ENCODE assay signal across 14 cellular contexts in the genomic region with DNA sequence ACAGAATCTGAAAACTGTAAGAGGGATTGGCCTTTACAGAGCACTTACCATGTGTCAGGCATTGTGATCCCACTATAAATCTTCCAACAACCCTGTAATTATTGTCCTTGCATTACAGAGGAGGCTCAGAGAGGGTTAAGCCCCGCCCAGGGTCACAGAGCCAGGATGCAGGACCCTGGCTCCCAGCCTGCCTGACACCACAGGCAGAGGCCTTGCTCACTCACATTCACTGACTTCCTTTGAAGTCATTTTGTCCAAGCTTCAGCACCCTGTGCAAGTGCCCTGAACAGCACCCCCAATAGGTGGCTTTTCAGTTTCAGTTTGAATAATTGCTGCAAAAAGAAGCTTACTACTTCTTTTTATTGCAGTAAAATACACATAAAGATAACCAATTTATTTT.
A peak's percentile ranks its signal among the peaks of the same experiment; 100 is the strongest.
DNase-seq lines count a peak whose midpoint lies in the region; ATAC-seq and TF ChIP-seq lines count a peak whose summit lies in the region.
"Had no signal": no experiment of that assay in that cellular context is flagged by ENCODE, and none has a peak within 500 bp of the region (broad histone marks: within the 10 kb centered on the region; RNA-seq: fewer than 3 reads in every experiment).

No MANE protein-coding gene starts in this region.

- DNase-seq in NAMALWA (ENCODE audit: low spot score) (peak; percentile 28), brain microvascular endothelial cell (no peak), neural crest cell (ENCODE audit: low read depth, low spot score) (no peak), KBM-7 (no peak)
- DNase-seq in NK-92 treated with Interleukin-12 subunit alpha and Interleukin-12 subunit beta, amount 100 ng/mL, for 24 hours (lab: John Stamatoyannopoulos, UW): no peak
- DNase-seq in activated effector memory CD4-positive, alpha-beta T cell treated with anti-CD3 and anti-CD28 coated beads, Interleukin-2, amount 50 U/mL, for 16 hours: no peak
- DNase-seq: activated naive CD8-positive, alpha-beta T cell treated with anti-CD3 and anti-CD28 coated beads for 36 hours; glutamatergic neuron; ovary had no signal

- no peaks in the 10 kb centered on the region for H3K27me3 Mint-ChIP-seq in neural crest cell (ENCODE audit: low read depth)

- H3K27ac ChIP-seq in brain microvascular endothelial cell: no peak overlapping the region
- H3K27ac ChIP-seq: C4-2B, ovary, RWPE1 had no signal

- no peak overlapping the region for H3K4me3 Mint-ChIP-seq in neural crest cell
- H3K4me3 Mint-ChIP-seq: activated naive CD8-positive, alpha-beta T cell treated with anti-CD3 and anti-CD28 coated beads for 36 hours; stimulated activated memory B cell treated with anti-CD40 and anti-IgM and Interleukin-4, amounts not matched to agents 10 μg/mL and 1 μg/mL and 100 μg/mL, for 72 hours had no signal

- peaks cover 55% of the 10 kb centered on the region for H3K4me1 Mint-ChIP-seq in neural crest cell
- H3K4me1 Mint-ChIP-seq: activated naive CD8-positive, alpha-beta T cell treated with anti-CD3 and anti-CD28 coated beads for 36 hours; stimulated activated memory B cell treated with anti-CD40 and anti-IgM and Interleukin-4, amounts not matched to agents 10 μg/mL and 1 μg/mL and 100 μg/mL, for 72 hours had no signal

- H3K4me3 ChIP-seq in brain microvascular endothelial cell (ENCODE audit: low read depth, low read length): no peak overlapping the region
- H3K4me3 ChIP-seq: ovary had no signal

- in situ Hi-C loops in brain microvascular endothelial cell (cut with HindIII; ENCODE audit: low pct_ligation_motif_present, low sequenced_read_pairs) (no loop called here), KBM-7 (cut with MboI; ENCODE audit: low pct_unique_long_range_greater_than_20kb, low sequenced_read_pairs) (no loop called here)

- peaks cover 8% of the 10 kb centered on the region for H3K9me3 Mint-ChIP-seq in neural crest cell

- peaks cover 12% of the 10 kb centered on the region for H3K36me3 Mint-ChIP-seq in neural crest cell (ENCODE audit: low read depth)
- H3K36me3 Mint-ChIP-seq: activated naive CD8-positive, alpha-beta T cell treated with anti-CD3 and anti-CD28 coated beads for 36 hours; stimulated activated memory B cell treated with anti-CD40 and anti-IgM and Interleukin-4, amounts not matched to agents 10 μg/mL and 1 μg/mL and 100 μg/mL, for 72 hours had no signal

- TF ChIP-seq CTCF in brain microvascular endothelial cell (IDR thresholded peaks at IDR 0.05; ENCODE audit: low read depth, low read length, missing control alignments) (peak; percentile 35), neural crest cell (conservative IDR thresholded peaks at IDR 0.05) (peak; percentile 50)

- H3K27ac Mint-ChIP-seq in neural crest cell (ENCODE audit: unreplicated experiment): no peak overlapping the region
- H3K27ac Mint-ChIP-seq: activated naive CD8-positive, alpha-beta T cell treated with anti-CD3 and anti-CD28 coated beads for 36 hours; stimulated activated memory B cell treated with anti-CD40 and anti-IgM and Interleukin-4, amounts not matched to agents 10 μg/mL and 1 μg/mL and 100 μg/mL, for 72 hours had no signal

- H3K36me3 ChIP-seq in brain microvascular endothelial cell (replicated peaks): no peaks in the 10 kb centered on the region
- H3K36me3 ChIP-seq: ovary had no signal

- ATAC-seq in GM18868 (IDR thresholded peaks at IDR 0.05; ENCODE audit: unreplicated experiment) (peak; percentile 46), GM19467 (IDR thresholded peaks at IDR 0.05; ENCODE audit: unreplicated experiment) (no peak)
- ATAC-seq: stimulated activated memory B cell treated with anti-CD40 and anti-IgM and Interleukin-4, amounts not matched to agents 10 μg/mL and 1 μg/mL and 100 μg/mL, for 72 hours had no signal

- no peaks in the 10 kb centered on the region for H3K27me3 ChIP-seq in brain microvascular endothelial cell (replicated peaks)
- H3K27me3 ChIP-seq: ovary had no signal
